ENCODE assay signal across 20 cellular contexts in genomic region chr3:172316758-172317157, GRCh38.
DNase-seq lines count a peak whose midpoint lies in the region; ATAC-seq and TF ChIP-seq lines count a peak whose summit lies in the region.
"Had no signal": no experiment of that assay in that cellular context is flagged by ENCODE, and none has a peak within 500 bp of the region (broad histone marks: within the 10 kb centered on the region; RNA-seq: fewer than 3 reads in every experiment).

No MANE protein-coding gene starts in this region.

- CTCF ChIA-PET in RWPE1 (lab: Yijun Ruan, JAX) = interaction anchor here (0.5 to 0.8 kb wide), 3 partner anchors 36 to 1409 kb away, joined by 3 to 4 read pairs (median 3); partner anchors contain the start of gene EIF5A2

- POLR2A ChIA-PET in RWPE1 (lab: Yijun Ruan, JAX; ENCODE audit: low non-redundant PET) = no interaction called here

- H3K27me3 ChIP-seq in ACC112 (ENCODE audit: insufficient read depth, low read length) (no peaks in the 10 kb centered on the region), gastroesophageal sphincter (no peaks in the 10 kb centered on the region), skeletal muscle tissue (ENCODE audit: control insufficient read depth in 3 of 3, insufficient read depth in 3 of 3, low read length in 3 of 3) (no peaks in the 10 kb centered on the region), body of pancreas (no peaks in the 10 kb centered on the region)
- H3K27me3 ChIP-seq: esophagus squamous epithelium had no signal

- ATAC-seq in gastroesophageal sphincter (no peak), body of pancreas (no peak)
- ATAC-seq: activated T-cell treated with anti-CD3 and anti-CD28 coated beads, Interleukin-2, amount 50 U/mL, for 72 hours had no signal

- TF ChIP-seq CTCF in RWPE1 (conservative IDR thresholded peaks at IDR 0.05; ENCODE audit: low read depth) (no peak), gastroesophageal sphincter (IDR thresholded peaks at IDR 0.05) (no peak), body of pancreas (IDR thresholded peaks at IDR 0.05) (no peak)

- H2AFZ ChIP-seq in ACC112 (ENCODE audit: low read length, unreplicated experiment) = no peak overlapping the region

- H3K9me3 ChIP-seq in gastroesophageal sphincter (no peaks in the 10 kb centered on the region), skeletal muscle tissue (ENCODE audit: control insufficient read depth in 3 of 3, low read length in 3 of 3) (no peaks in the 10 kb centered on the region), body of pancreas (no peaks in the 10 kb centered on the region)
- H3K9me3 ChIP-seq: esophagus squamous epithelium had no signal

- 73 to 80% methylated on average over 4 of the region's 4 CpGs for WGBS in gastroesophageal sphincter (ENCODE audit: low coverage in 1 of 2), 2 donors
- WGBS in body of pancreas, 2 donors = 58 to 74% methylated on average over 4 of the region's 4 CpGs

- H3K36me3 ChIP-seq in ACC112 (ENCODE audit: insufficient read depth, low read length) = peaks cover 45% of the 10 kb centered on the region
- H3K36me3 ChIP-seq in gastroesophageal sphincter = peaks cover 0 to 28% of the 10 kb centered on the region in 2 donors
- H3K36me3 ChIP-seq in skeletal muscle tissue (ENCODE audit: control insufficient read depth in 3 of 3, insufficient read depth in 3 of 3, low read length in 3 of 3) = no peaks in the 10 kb centered on the region
- H3K36me3 ChIP-seq in body of pancreas (replicated peaks in 1 of 2; ENCODE audit: insufficient read depth in 1 of 2, low read depth in 2 of 2) = no peaks in the 10 kb centered on the region

- intact Hi-C loops in body of pancreas (cut with DNase I) = no loop called here

- TF ChIP-seq POLR2A in gastroesophageal sphincter (IDR thresholded peaks at IDR 0.05) (no peak), body of pancreas (IDR thresholded peaks at IDR 0.05) (no peak)

- no peak for DNase-seq in RWPE1 (ENCODE audit: low spot score)
- DNase-seq in T-helper 9 cell = no peak
- no peak for DNase-seq in Kasumi-1 (lab: John Stamatoyannopoulos, UW)
- DNase-seq in activated T-cell treated with anti-CD3 and anti-CD28 coated beads, Interleukin-2, amount 50 U/mL, for 1 hour = no peak
- DNase-seq in body of pancreas = no peak
- DNase-seq: activated CD4-positive, CD25-positive, alpha-beta regulatory T cell; activated T-cell treated with anti-CD3 and anti-CD28 coated beads, Interleukin-2, amount 50 U/mL, for 72 hours; CD4-positive, CD25-positive, alpha-beta regulatory T cell; DMS153; esophagus squamous epithelium; GDM1; GOT3; NCI-H1092 treated with DMSO at 0.1 percent for 48 hours; NCI-H2107; NCI-H526; SHP77 treated with DMSO at 0.1 percent for 48 hours; T-helper 1 cell had no signal

- H3K79me2 ChIP-seq in ACC112 (ENCODE audit: control insufficient read depth, insufficient read depth, low read length, unreplicated experiment) = peaks cover 19% of the 10 kb centered on the region

- peak overlapping the region; percentile 99 for H3K27ac ChIP-seq in ACC112 (ENCODE audit: low read depth, low read length)
- H3K27ac ChIP-seq in RWPE1 = peak overlapping the region; percentile 74
- H3K27ac ChIP-seq in gastroesophageal sphincter = peak overlapping the region in 3 of 4 donors; percentile 40 to 74 (median 71)
- H3K27ac ChIP-seq in skeletal muscle tissue (ENCODE audit: low read depth, low read length) = peak overlapping the region; percentile 69
- peak overlapping the region in 1 of 4 donors; percentile 67 for H3K27ac ChIP-seq in body of pancreas

- H3K9ac ChIP-seq in skeletal muscle tissue (ENCODE audit: low read depth in 1 of 3, low read length in 3 of 3) = no peak overlapping the region

- H3K4me1 ChIP-seq in ACC112 (ENCODE audit: control insufficient read depth, insufficient read depth, low read length, unreplicated experiment) (peaks cover 76% of the 10 kb centered on the region), gastroesophageal sphincter (peaks cover 24 to 86% (median 40%) of the 10 kb centered on the region in 3 donors), skeletal muscle tissue (ENCODE audit: control insufficient read depth in 3 of 3, insufficient read depth in 3 of 3, low read length in 3 of 3) (peaks cover 58 to 83% (median 68%) of the 10 kb centered on the region in 3 donors), body of pancreas (peaks cover 30% of the 10 kb centered on the region)

- H3K4me3 ChIP-seq in ACC112 (ENCODE audit: low read depth, low read length) (no peak overlapping the region), gastroesophageal sphincter (no peak overlapping the region), skeletal muscle tissue (ENCODE audit: low read length in 3 of 3) (no peak overlapping the region), body of pancreas (no peak overlapping the region)
- H3K4me3 ChIP-seq: esophagus squamous epithelium had no signal

- TF ChIP-seq EP300 in gastroesophageal sphincter (IDR thresholded peaks at IDR 0.05) = no peak
